Comparison of ENCODE assay signal across 1 cellular context in the genomic region with DNA sequence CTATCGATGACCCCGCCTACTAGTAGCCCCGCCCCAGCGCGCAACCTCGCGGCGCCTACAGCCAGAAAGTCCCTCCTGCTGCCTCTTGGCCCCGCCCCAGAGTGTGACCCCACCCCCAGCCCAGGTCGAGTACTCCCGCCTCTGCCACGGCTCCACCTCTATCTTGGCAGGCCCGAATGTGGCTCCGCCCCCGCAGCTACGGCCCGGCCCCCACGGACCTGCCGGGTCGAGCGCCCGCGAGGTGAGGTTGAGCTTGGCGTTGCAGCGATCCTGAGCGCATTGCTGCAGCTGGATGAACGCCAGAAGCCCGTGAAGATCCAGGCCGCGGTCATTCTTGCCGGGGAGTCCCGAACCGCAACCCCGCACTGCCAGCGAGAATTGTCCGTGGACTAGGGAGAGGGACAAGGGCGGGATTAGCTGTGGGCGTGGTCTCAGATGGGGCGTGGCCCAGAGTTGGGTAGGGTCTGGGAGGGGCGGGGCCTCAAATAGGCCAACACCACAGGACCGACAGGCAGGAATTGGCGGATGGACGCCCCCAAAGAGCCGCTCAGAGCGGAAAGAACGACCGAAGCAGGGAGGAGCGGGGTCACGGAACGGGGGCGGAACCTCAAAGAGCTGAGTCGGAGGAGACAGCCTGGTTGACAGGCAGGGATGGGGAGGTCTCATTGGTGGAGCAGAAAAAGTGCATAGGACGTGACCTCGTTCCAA.
TF ChIP-seq lines count a peak whose summit lies in the region.

No MANE protein-coding gene starts in this region.

TF ChIP-seq in IMR-90, 13 proteins besides CTCF, POLR2A, EP300 and RAD21:
- TF ChIP-seq, protein P1, sequence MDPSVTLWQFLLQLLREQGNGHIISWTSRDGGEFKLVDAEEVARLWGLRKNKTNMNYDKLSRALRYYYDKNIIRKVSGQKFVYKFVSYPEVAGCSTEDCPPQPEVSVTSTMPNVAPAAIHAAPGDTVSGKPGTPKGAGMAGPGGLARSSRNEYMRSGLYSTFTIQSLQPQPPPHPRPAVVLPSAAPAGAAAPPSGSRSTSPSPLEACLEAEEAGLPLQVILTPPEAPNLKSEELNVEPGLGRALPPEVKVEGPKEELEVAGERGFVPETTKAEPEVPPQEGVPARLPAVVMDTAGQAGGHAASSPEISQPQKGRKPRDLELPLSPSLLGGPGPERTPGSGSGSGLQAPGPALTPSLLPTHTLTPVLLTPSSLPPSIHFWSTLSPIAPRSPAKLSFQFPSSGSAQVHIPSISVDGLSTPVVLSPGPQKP (IDR thresholded peaks at IDR 0.05; ENCODE audit: borderline replicate concordance, low read depth, low read length) = no peak
- peak; percentile 11; the same call in 1 of the 2 replicates for TF ChIP-seq MAZ (IDR thresholded peaks at IDR 0.05; ENCODE audit: borderline replicate concordance, low read depth, low read length)
